2 cellular contexts compared by ENCODE assay signal in genomic region chr10:117477241-117477947, GRCh38.
TF ChIP-seq lines count a peak whose summit lies in the region.

No MANE protein-coding gene starts in this region.

TF ChIP-seq in GM23338, 12 proteins besides CTCF, POLR2A, EP300 and RAD21:
- no peak for TF ChIP-seq REST (IDR thresholded peaks at IDR 0.05; ENCODE audit: unreplicated experiment)
- TF ChIP-seq ZNF114 (CRISPR knock-in tag; IDR thresholded peaks at IDR 0.05): no peak
- no peak for TF ChIP-seq ETS1 (IDR thresholded peaks at IDR 0.05)
- no peak for TF ChIP-seq POLR2AphosphoS5 (IDR thresholded peaks at IDR 0.05; ENCODE audit: low read depth)
- no peak for TF ChIP-seq EZH2 (IDR thresholded peaks at IDR 0.05; ENCODE audit: low read depth, unreplicated experiment)
- TF ChIP-seq JUNB (IDR thresholded peaks at IDR 0.05; ENCODE audit: unreplicated experiment): no peak
- TF ChIP-seq ZNF331 (CRISPR knock-in tag; IDR thresholded peaks at IDR 0.05; ENCODE audit: low read depth): no peak
- no peak for TF ChIP-seq EZH2phosphoT487 (IDR thresholded peaks at IDR 0.05; ENCODE audit: unreplicated experiment)
- TF ChIP-seq CREB1 (CRISPR knock-in tag; IDR thresholded peaks at IDR 0.05; ENCODE audit: low read depth): no peak
- TF ChIP-seq NANOG (IDR thresholded peaks at IDR 0.05; ENCODE audit: borderline replicate concordance): no peak
- no peak for TF ChIP-seq ZNF462 (CRISPR knock-in tag; IDR thresholded peaks at IDR 0.05)
- no peak for TF ChIP-seq STAT1 (IDR thresholded peaks at IDR 0.05; ENCODE audit: unreplicated experiment)
TF ChIP-seq in GM23338: peak in this region for 0.

TF ChIP-seq in WTC11, 78 proteins besides CTCF, POLR2A, EP300 and RAD21:
- no peak for TF ChIP-seq EMX1 (CRISPR knock-in tag; IDR thresholded peaks at IDR 0.05)
- no peak for TF ChIP-seq NR1H2 (CRISPR knock-in tag; IDR thresholded peaks at IDR 0.05)
- no peak for TF ChIP-seq SP1 (CRISPR knock-in tag; conservative IDR thresholded peaks at IDR 0.05)
- no peak for TF ChIP-seq ZNF138 (CRISPR knock-in tag; conservative IDR thresholded peaks at IDR 0.05)
- no peak for TF ChIP-seq ETV6 (CRISPR knock-in tag; IDR thresholded peaks at IDR 0.05)
- no peak for TF ChIP-seq TEAD4 (CRISPR knock-in tag; IDR thresholded peaks at IDR 0.05)
- TF ChIP-seq ELF4 (CRISPR knock-in tag; IDR thresholded peaks at IDR 0.05; ENCODE audit: low read depth): no peak
- TF ChIP-seq ZBTB43 (CRISPR knock-in tag; IDR thresholded peaks at IDR 0.05): no peak
- no peak for TF ChIP-seq TEAD1 (CRISPR knock-in tag; IDR thresholded peaks at IDR 0.05)
- no peak for TF ChIP-seq ZBTB21 (CRISPR knock-in tag; IDR thresholded peaks at IDR 0.05; ENCODE audit: borderline replicate concordance)
TF ChIP-seq in WTC11: peak in this region for 0.
